In genomic region chrX:122555925-122556324, GRCh38 we compare ENCODE assay signal across 25 cellular contexts.
"Had no signal": no experiment of that assay in that cellular context is flagged by ENCODE, and none has a peak within 500 bp of the region (broad histone marks: within the 10 kb centered on the region; RNA-seq: fewer than 3 reads in every experiment).

No MANE protein-coding gene starts in this region.

- H3K9me3 ChIP-seq: stomach, suprapubic skin, testis, thoracic aorta, thyroid gland, tibial artery, tibial nerve, transverse colon, upper lobe of left lung, upper lobe of right lung, uterus, vagina had no signal

- H3K4me1 ChIP-seq: stomach, suprapubic skin, testis, thyroid gland, tibial artery, tibial nerve, transverse colon, upper lobe of left lung, upper lobe of right lung, uterus, vagina had no signal

- H3K27ac ChIP-seq: stomach, suprapubic skin, testis, thoracic aorta, thyroid gland, tibial artery, tibial nerve, transverse colon, upper lobe of left lung, upper lobe of right lung, uterus, vagina had no signal

- H3K4me3 ChIP-seq: stomach, suprapubic skin, testis, thoracic aorta, thyroid gland, tibial artery, tibial nerve, transverse colon, upper lobe of left lung, upper lobe of right lung, uterus, vagina had no signal

- FAIRE-seq: urothelium cell line had no signal

- H3K36me3 ChIP-seq: stomach, suprapubic skin, thoracic aorta, thyroid gland, tibial artery, tibial nerve, transverse colon, upper lobe of left lung, upper lobe of right lung, uterus, vagina had no signal

- DNase-seq: stimulated activated CD4-positive, alpha-beta T cell treated with anti-CD3 and anti-CD28 coated beads, Interleukin-2, amount 100 ng/mL, for 48 hours; stimulated activated CD4-positive, alpha-beta T cell treated with anti-CD3 and anti-CD28 coated beads, Interleukin-4, amount 100 ng/mL, for 1 hour; stimulated activated CD4-positive, alpha-beta T cell treated with anti-CD3 and anti-CD28 coated beads, Interleukin-4, amount 100 ng/mL, for 24 hours; stimulated activated CD4-positive, alpha-beta T cell treated with anti-CD3 and anti-CD28 coated beads, Interleukin-4, amount 100 ng/mL, for 4 hours; stimulated activated CD8-positive, alpha-beta memory T cell treated with anti-CD3 and anti-CD28 coated beads, Interleukin-4, amount 100 ng/mL, for 48 hours; stimulated activated naive B cell treated with anti-CD40 and anti-IgM and Interleukin-4, amounts not matched to agents 10 μg/mL and 1 μg/mL and 100 μg/mL, for 72 hours; stimulated activated naive CD4-positive, alpha-beta T cell; stimulated activated naive CD4-positive, alpha-beta T cell treated with Interleukin-2 at 50 U/mL for 16 hours; stimulated activated naive CD8-positive, alpha-beta T cell treated with anti-CD3 and anti-CD28 coated beads, Interleukin-15, amount 100 ng/mL, for 72 hours; stimulated activated naive CD8-positive, alpha-beta T cell treated with anti-CD3 and anti-CD28 coated beads, Interleukin-15, Interleukin-2, amounts not matched to agents 100 U/mL and 50 U/mL, for 24 hours; stomach; substantia nigra; testis; thyroid gland; tibial artery; transverse colon; trophoblast cell; upper lobe of left lung; upper lobe of right lung; uterus had no signal

- H3K27me3 ChIP-seq: stomach, suprapubic skin, testis, thyroid gland, tibial artery, tibial nerve, transverse colon, upper lobe of left lung, upper lobe of right lung, uterus, vagina had no signal
